ENCODE assay signal across 27 cellular contexts in genomic region chr19:13539332-13539731, GRCh38.
"Had no signal": no experiment of that assay in that cellular context is flagged by ENCODE, and none has a peak within 500 bp of the region (broad histone marks: within the 10 kb centered on the region; RNA-seq: fewer than 3 reads in every experiment).

No MANE protein-coding gene starts in this region.

- FAIRE-seq: colon, endometrium, endothelial cell of umbilical vein, frontal cortex had no signal

- H3K27ac ChIP-seq: colonic mucosa, coronary artery, dorsolateral prefrontal cortex, epithelial cell of prostate, esophagus muscularis mucosa, esophagus squamous epithelium, foreskin keratinocyte, gastrocnemius medialis, gastroesophageal sphincter, heart left ventricle, heart right ventricle had no signal

- H3K36me3 ChIP-seq: colonic mucosa, esophagus muscularis mucosa, esophagus squamous epithelium, gastrocnemius medialis, gastroesophageal sphincter, heart left ventricle, heart right ventricle had no signal

- H3K27me3 ChIP-seq: colonic mucosa, dorsolateral prefrontal cortex, foreskin keratinocyte, gastrocnemius medialis had no signal

- H3K9me3 ChIP-seq: colonic mucosa, gastrocnemius medialis had no signal

- DNase-seq: colonic mucosa; cortex of kidney; dermis blood vessel endothelial cell; dorsolateral prefrontal cortex; effector CD4-positive, alpha-beta T cell; effector CD8-positive, alpha-beta T cell; effector memory CD4-positive, alpha-beta T cell; effector memory CD8-positive, alpha-beta T cell; endodermal cell; esophagus squamous epithelium; foreskin keratinocyte; foreskin melanocyte; gastrocnemius medialis; glutamatergic neuron; head of caudate nucleus; heart left ventricle; heart right ventricle had no signal

- ATAC-seq: effector memory CD8-positive, alpha-beta T cell; esophagus mucosa; foreskin keratinocyte; gastrocnemius medialis; gastroesophageal sphincter; heart left ventricle; heart right ventricle had no signal

- H3K4me3 ChIP-seq: colonic mucosa, coronary artery, dorsolateral prefrontal cortex, esophagus muscularis mucosa, esophagus squamous epithelium, gastrocnemius medialis, gastroesophageal sphincter, heart left ventricle, heart right ventricle had no signal

- H3K4me1 Mint-ChIP-seq: endodermal cell had no signal

- H3K4me1 ChIP-seq: colonic mucosa, esophagus muscularis mucosa, esophagus squamous epithelium, foreskin keratinocyte, gastrocnemius medialis, gastroesophageal sphincter, heart left ventricle, heart right ventricle had no signal

- H3K27ac Mint-ChIP-seq: dendritic cell treated with granulocyte-macrophage colony-stimulating factor and Interleukin-4, amounts not matched to agents 40 ng/mL and 50 ng/mL, for 4 days; effector memory CD8-positive, alpha-beta T cell; endodermal cell had no signal

- H3K4me3 Mint-ChIP-seq: dendritic cell treated with granulocyte-macrophage colony-stimulating factor and Interleukin-4, amounts not matched to agents 40 ng/mL and 50 ng/mL, for 4 days; effector memory CD8-positive, alpha-beta T cell; endodermal cell had no signal

- H3K9me3 Mint-ChIP-seq: effector memory CD8-positive, alpha-beta T cell; endodermal cell had no signal
